In the genomic region with DNA sequence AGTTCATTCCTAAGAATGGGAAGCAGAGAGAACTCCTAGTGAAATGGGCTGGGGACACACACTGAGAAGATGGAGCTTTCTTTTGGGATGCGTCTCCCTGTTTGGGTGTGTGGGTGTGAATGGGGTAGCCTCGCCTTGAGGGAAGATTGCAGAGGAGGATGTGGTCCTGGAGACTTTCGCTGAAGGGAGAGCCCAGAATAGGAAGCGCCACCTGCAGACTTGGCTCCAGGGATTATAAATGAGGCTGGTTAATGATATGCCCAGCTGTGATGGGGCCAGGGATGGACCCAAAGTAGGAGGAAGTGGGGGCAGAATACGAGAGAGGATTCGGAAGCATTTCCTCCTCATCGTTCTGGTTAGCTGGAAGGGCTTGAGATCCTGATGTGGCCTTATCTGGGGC, we compare ENCODE assay signal across 18 cellular contexts. TPM values are rescaled to one million over a fixed set of nuclear protein-coding genes. Genes with fewer than 3 reads are reported as not detected.
DNase-seq lines count a peak whose midpoint lies in the region; ATAC-seq, FAIRE-seq and TF ChIP-seq lines count a peak whose summit lies in the region.
"Had no signal": no experiment of that assay in that cellular context is flagged by ENCODE, and none has a peak within 500 bp of the region (broad histone marks: within the 10 kb centered on the region; RNA-seq: fewer than 3 reads in every experiment).

No MANE protein-coding gene starts in this region.

- no peaks in the 10 kb centered on the region for H3K27me3 Mint-ChIP-seq in activated CD8-positive, alpha-beta memory T cell treated with anti-CD3 and anti-CD28 coated beads, Interleukin-2, amount 10 ng/mL, durations not matched to agents 7 days and 5 days
- H3K27me3 Mint-ChIP-seq in IgD-negative memory B cell, result no peaks in the 10 kb centered on the region

- H3K27me3 ChIP-seq in H1 (replicated peaks in 1 of 4; ENCODE audit: control insufficient read depth in 3 of 4, extremely low read depth in 1 of 4, insufficient read depth in 3 of 4, low read length in 3 of 4) (no peaks in the 10 kb centered on the region), skeletal muscle tissue (ENCODE audit: control insufficient read depth in 3 of 3, insufficient read depth in 3 of 3, low read length in 3 of 3) (no peaks in the 10 kb centered on the region), small intestine (ENCODE audit: control insufficient read depth in 2 of 2, insufficient read depth in 2 of 2, low read length in 2 of 2) (no peaks in the 10 kb centered on the region)
- H3K27me3 ChIP-seq: heart left ventricle, tibial artery had no signal

- FAIRE-seq in H1 (lab: Jason Lieb, UNC) (no peak), small intestine (lab: Jason Lieb, UNC) (no peak)

- no peak overlapping the region for H3K4me3 Mint-ChIP-seq in activated CD8-positive, alpha-beta memory T cell treated with anti-CD3 and anti-CD28 coated beads, Interleukin-2, amount 10 ng/mL, durations not matched to agents 7 days and 5 days
- H3K4me3 Mint-ChIP-seq in IgD-negative memory B cell, result peak overlapping the region in 3 of 4 donors; percentile 45 to 77 (median 47)

- H3K36me3 Mint-ChIP-seq in activated CD8-positive, alpha-beta memory T cell treated with anti-CD3 and anti-CD28 coated beads, Interleukin-2, amount 10 ng/mL, durations not matched to agents 7 days and 5 days, result peaks cover 3% of the 10 kb centered on the region
- H3K36me3 Mint-ChIP-seq in IgD-negative memory B cell, result peaks cover 3% of the 10 kb centered on the region

- CTCF ChIA-PET in activated CD8-positive, alpha-beta memory T cell treated with anti-CD3 and anti-CD28 coated beads, Interleukin-2, amount 10 ng/mL, durations not matched to agents 7 days and 5 days (lab: Charles Lee), result interaction anchor here (1.3 to 2.7 kb wide), 3 partner anchors 13 to 41 kb away, joined by 4 to 24 read pairs (median 4); partner anchors contain the start of gene RELT
- CTCF ChIA-PET in H1 (lab: Charles Lee; ENCODE audit: partially characterized antibody), result interaction anchor here (0.7 to 59.1 kb wide), 12 partner anchors 8 to 272 kb away, joined by 3 to 1456 read pairs (median 4); partner anchors contain the start of gene RELT

- no peak overlapping the region for H4K8ac ChIP-seq in H1 (ENCODE audit: extremely low read depth, insufficient read depth, low read length)

- H3K4ac ChIP-seq in H1 (replicated peaks; ENCODE audit: insufficient read length, low read depth, low read length), result no peak overlapping the region

- TF ChIP-seq EP300 in H1 (IDR thresholded peaks at IDR 0.05; ENCODE audit: borderline replicate concordance in 1 of 2, low read depth in 2 of 2, low read length in 2 of 2), result no peak

- H3K27ac ChIP-seq in H1 (ENCODE audit: low read depth, low read length) (no peak overlapping the region), skeletal muscle tissue (ENCODE audit: low read depth, low read length) (no peak overlapping the region), small intestine (ENCODE audit: low read depth in 1 of 2, low read length in 1 of 2) (no peak overlapping the region)
- H3K27ac ChIP-seq: tibial artery had no signal

- H2BK120ac ChIP-seq in H1 (replicated peaks; ENCODE audit: low read depth, low read length), result no peak overlapping the region

- TF ChIP-seq RAD21 in H1 (IDR thresholded peaks at IDR 0.05 in 1 of 2, conservative IDR thresholded peaks at IDR 0.05 in 1 of 2; ENCODE audit: low read depth in 2 of 2, low read length in 2 of 2), result no peak

- H3K4me1 ChIP-seq in H1 (replicated peaks in 1 of 4; ENCODE audit: control insufficient read depth in 3 of 4, insufficient read depth in 4 of 4, low read length in 3 of 4), result peaks cover 0 to 3% (median 0%) of the 10 kb centered on the region in 4 experiments; a peak in 1 of 7 replicates
- H3K4me1 ChIP-seq in skeletal muscle tissue (ENCODE audit: control insufficient read depth in 3 of 3, insufficient read depth in 3 of 3, low read length in 3 of 3), result peaks cover 57 to 75% (median 74%) of the 10 kb centered on the region in 3 donors
- peaks cover 0 to 2% of the 10 kb centered on the region in 2 donors for H3K4me1 ChIP-seq in small intestine (ENCODE audit: control insufficient read depth in 2 of 2, insufficient read depth in 1 of 2, low read depth in 1 of 2, low read length in 1 of 2)

- H3K56ac ChIP-seq in H1 (replicated peaks; ENCODE audit: insufficient read length, low read depth, low read length), result no peak overlapping the region

- peaks cover 0 to 3% of the 10 kb centered on the region in 2 experiments; a peak in 1 of 4 replicates for H3K79me2 ChIP-seq in H1 (ENCODE audit: control insufficient read depth in 1 of 2, insufficient read depth in 2 of 2, low read length in 2 of 2)

- H3K9me3 ChIP-seq in H1 (ENCODE audit: insufficient read depth in 2 of 2, low read depth in 1 of 2, low read length in 1 of 2), result no peaks in the 10 kb centered on the region
- H3K9me3 ChIP-seq in skeletal muscle tissue (ENCODE audit: control insufficient read depth in 3 of 3, low read length in 3 of 3), result no peaks in the 10 kb centered on the region
- no peaks in the 10 kb centered on the region for H3K9me3 ChIP-seq in small intestine (ENCODE audit: control insufficient read depth, low read depth)
- H3K9me3 ChIP-seq: heart left ventricle, tibial artery had no signal

- H3K9ac ChIP-seq in H1 (replicated peaks in 1 of 4; ENCODE audit: extremely low read depth in 1 of 4, low read depth in 3 of 4, low read length in 3 of 4) (no peak overlapping the region), skeletal muscle tissue (ENCODE audit: low read depth in 1 of 3, low read length in 3 of 3) (peak overlapping the region in 2 of 3 donors; percentile 23 to 25)

- POLR2A ChIA-PET in H1 (lab: Charles Lee; ENCODE audit: partially characterized antibody), result no interaction called here

- no peak overlapping the region for H2AK5ac ChIP-seq in H1 (ENCODE audit: low read depth, low read length)

- H3K4me2 ChIP-seq in H1 (ENCODE audit: insufficient read depth in 1 of 2, low read depth in 2 of 2, low read length in 2 of 2), result no peak overlapping the region

- ATAC-seq in activated CD8-positive, alpha-beta memory T cell treated with anti-CD3 and anti-CD28 coated beads, Interleukin-2, amount 10 ng/mL, durations not matched to agents 7 days and 5 days, result no peak
- no peak for ATAC-seq in HG02852 (IDR thresholded peaks at IDR 0.05; ENCODE audit: unreplicated experiment)
- ATAC-seq in GM21381 (IDR thresholded peaks at IDR 0.05; ENCODE audit: unreplicated experiment), result no peak
- ATAC-seq: heart left ventricle had no signal

- H3K79me1 ChIP-seq in H1 (ENCODE audit: low read depth, low read length), result 0 out of 2 replicates have a peak, but pooled peaks cover under 1% of the 10 kb centered on the region

- H3K36me3 ChIP-seq in H1 (ENCODE audit: control insufficient read depth in 2 of 4, insufficient read depth in 4 of 4, low read length in 3 of 4) (no peaks in the 10 kb centered on the region), skeletal muscle tissue (ENCODE audit: control insufficient read depth in 3 of 3, insufficient read depth in 3 of 3, low read length in 3 of 3) (peaks cover 0 to 9% (median under 1%) of the 10 kb centered on the region in 3 donors), small intestine (ENCODE audit: control insufficient read depth in 2 of 2, insufficient read depth in 2 of 2, low read length in 2 of 2) (peaks cover 0 to 3% of the 10 kb centered on the region in 2 donors)
- H3K36me3 ChIP-seq: tibial artery had no signal

- no peak for DNase-seq in activated CD8-positive, alpha-beta memory T cell treated with anti-CD3 and anti-CD28 coated beads, Interleukin-2, amount 10 ng/mL, durations not matched to agents 7 days and 5 days
- no peak for DNase-seq in activated CD8-positive, alpha-beta memory T cell treated with anti-CD3 and anti-CD28 coated beads for 24 hours
- DNase-seq in H1 (ENCODE audit: low read depth in 1 of 2, low spot score in 2 of 2) (no peak), small intestine (no peak)
- DNase-seq: ACHN; activated CD4-positive, CD25-positive, alpha-beta regulatory T cell; activated gamma-delta T cell; cerebellar nuclear complex; effector memory CD4-positive, alpha-beta T cell; NCI-H1417 treated with DMSO at 0.1 percent for 48 hours; NCI-H2171 treated with DMSO at 0.1 percent for 48 hours; NK-92 treated with Interleukin-12 subunit alpha and Interleukin-12 subunit beta, amount 100 ng/mL, for 24 hours; tibial artery had no signal

- 0 out of 2 replicates have a peak overlapping the region, but pooled peaks have one; percentile 46 for H2BK15ac ChIP-seq in H1 (ENCODE audit: low read length)

- peaks cover 30% of the 10 kb centered on the region for H3K4me1 Mint-ChIP-seq in activated CD8-positive, alpha-beta memory T cell treated with anti-CD3 and anti-CD28 coated beads, Interleukin-2, amount 10 ng/mL, durations not matched to agents 7 days and 5 days
- peaks cover 44 to 48% (median 48%) of the 10 kb centered on the region in 3 donors for H3K4me1 Mint-ChIP-seq in IgD-negative memory B cell

- H4K5ac ChIP-seq in H1 (ENCODE audit: insufficient read length, low read depth, low read length), result no peak overlapping the region

- H2BK20ac ChIP-seq in H1 (ENCODE audit: low read length), result no peak overlapping the region

- no peak for TF ChIP-seq CTCF in H1 (IDR thresholded peaks at IDR 0.05; ENCODE audit: control extremely low read depth in 1 of 3, insufficient read depth in 1 of 3, low read depth in 1 of 3, low read length in 3 of 3)

- no peak overlapping the region for H3K23ac ChIP-seq in H1 (ENCODE audit: insufficient read length)

- H3K23me2 ChIP-seq in H1 (ENCODE audit: low read depth, low read length), result no peaks in the 10 kb centered on the region

- H4K91ac ChIP-seq in H1 (replicated peaks; ENCODE audit: insufficient read length, low read length), result no peak overlapping the region

- H3K4me3 ChIP-seq in H1 (ENCODE audit: extremely low read depth in 1 of 4, insufficient read depth in 2 of 4, low read depth in 3 of 4, low read length in 4 of 4), result no peak overlapping the region
- H3K4me3 ChIP-seq in skeletal muscle tissue (ENCODE audit: low read length in 3 of 3), result no peak overlapping the region
- H3K4me3 ChIP-seq in small intestine (ENCODE audit: low read depth in 1 of 2, low read length in 2 of 2), result no peak overlapping the region
- H3K4me3 ChIP-seq: heart left ventricle, tibial artery had no signal

- no peak overlapping the region for H3K18ac ChIP-seq in H1 (ENCODE audit: extremely low read depth, low read length)

- H2BK12ac ChIP-seq in H1 (ENCODE audit: low read depth, low read length), result no peak overlapping the region

- no peak for TF ChIP-seq POLR2A in H1 (IDR thresholded peaks at IDR 0.05; ENCODE audit: control extremely low read depth in 1 of 2, low read depth in 2 of 2, low read length in 2 of 2)

- no peak overlapping the region for H2BK5ac ChIP-seq in H1 (ENCODE audit: low read depth, low read length)

- no peak overlapping the region for H2AFZ ChIP-seq in H1 (ENCODE audit: low read length)

- peak overlapping the region; percentile 0 for H3K27ac Mint-ChIP-seq in activated CD8-positive, alpha-beta memory T cell treated with anti-CD3 and anti-CD28 coated beads, Interleukin-2, amount 10 ng/mL, durations not matched to agents 7 days and 5 days
- H3K27ac Mint-ChIP-seq in IgD-negative memory B cell, result peak overlapping the region; percentile 86 to 100 (median 96)

- WGBS in H1 (ENCODE audit: extremely low coverage in 1 of 2, insufficient coverage in 1 of 2, insufficient read length in 1 of 2, insufficient replicate concordance in 2 of 2, low coverage in 1 of 2, low lambda C conversion rate in 2 of 2, missing lambda C conversion rate in 1 of 2), 2 experiments, result 90% methylated on average over 7 of the region's 7 CpGs; no CpG with 5 or more reads in 1 of the 2 experiments
- WGBS in small intestine, 3 donors, result 42 to 65% (median 61%) methylated on average over 7 of the region's 7 CpGs

- no peaks in the 10 kb centered on the region for H3K9me3 Mint-ChIP-seq in activated CD8-positive, alpha-beta memory T cell treated with anti-CD3 and anti-CD28 coated beads, Interleukin-2, amount 10 ng/mL, durations not matched to agents 7 days and 5 days (ENCODE audit: low read depth)
- H3K9me3 Mint-ChIP-seq in IgD-negative memory B cell, result no peaks in the 10 kb centered on the region

- no peak overlapping the region for H3K14ac ChIP-seq in H1 (ENCODE audit: insufficient read length)

- peaks cover 3 to 13% of the 10 kb centered on the region in 2 experiments for H4K20me1 ChIP-seq in H1 (replicated peaks in 1 of 2; ENCODE audit: control insufficient read depth in 1 of 2, insufficient read depth in 2 of 2, low read length in 2 of 2)

RNA-seq across cellular contexts. Expression of gene RELT, which starts 13.7 kb away (rescaled TPM):
- 10 to 100 TPM; 31.2 to 39.6 TPM for total RNA-seq in activated CD8-positive, alpha-beta memory T cell treated with anti-CD3 and anti-CD28 coated beads, Interleukin-2, amount 10 ng/mL, durations not matched to agents 7 days and 5 days
- polyA plus RNA-seq in IgD-negative memory B cell, result 29.9 TPM
- total RNA-seq in H1 (2021; fragmentation: NEBNext Ultra II Directional; extraction: Animal tissue kit (Norgen Biotek cat#: 25700)), result 5.3 and 5.7 TPM in 2 replicates
- polyA plus RNA-seq in H1 (2011; rRNA removed), result 3.4 and 4.4 TPM in 2 replicates
- 4.2 TPM for polyA plus RNA-seq in H1 (2011; cell fraction: cytosol; rRNA removed)
- 12.1 TPM for polyA plus RNA-seq in H1 (2011; cell fraction: nucleus; rRNA removed)
- 2.3 to 5.2 TPM (median 4.2 TPM) in 4 replicates for polyA plus RNA-seq in H1 (2012, experiment 1 of 2)
- 3.3 TPM for polyA plus RNA-seq in H1 (2012, experiment 2 of 2)
- 4.5 TPM for polyA plus RNA-seq in H1 (2013, experiment 1 of 2)
- 4.2 TPM for polyA plus RNA-seq in H1 (2013, experiment 2 of 2)
- polyA minus RNA-seq in H1 (2011; rRNA and poly(A)+ RNA removed), result 2.4 TPM in 2 replicates
- polyA minus RNA-seq in H1 (2011; cell fraction: cytosol; rRNA and poly(A)+ RNA removed), result 4.7 TPM
- polyA minus RNA-seq in H1 (2011; cell fraction: nucleus; rRNA and poly(A)+ RNA removed), result 6.6 TPM
- 1.6 TPM for total RNA-seq in skeletal muscle tissue
- polyA plus RNA-seq in small intestine, result 1 to 10 TPM in 2 of 3 donors, under 1 TPM in 1; 0.67 to 3.3 (median 1.1) TPM

Comparison
In these comparisons a context has a peak if more than half of its experiments do, and no peak if none do; other contexts are left out.
1. H3K9ac ChIP-seq: peak in skeletal muscle tissue (2 of 3); none in H1 (0 of 4).